8 cellular contexts compared by ENCODE assay signal in the genomic region with DNA sequence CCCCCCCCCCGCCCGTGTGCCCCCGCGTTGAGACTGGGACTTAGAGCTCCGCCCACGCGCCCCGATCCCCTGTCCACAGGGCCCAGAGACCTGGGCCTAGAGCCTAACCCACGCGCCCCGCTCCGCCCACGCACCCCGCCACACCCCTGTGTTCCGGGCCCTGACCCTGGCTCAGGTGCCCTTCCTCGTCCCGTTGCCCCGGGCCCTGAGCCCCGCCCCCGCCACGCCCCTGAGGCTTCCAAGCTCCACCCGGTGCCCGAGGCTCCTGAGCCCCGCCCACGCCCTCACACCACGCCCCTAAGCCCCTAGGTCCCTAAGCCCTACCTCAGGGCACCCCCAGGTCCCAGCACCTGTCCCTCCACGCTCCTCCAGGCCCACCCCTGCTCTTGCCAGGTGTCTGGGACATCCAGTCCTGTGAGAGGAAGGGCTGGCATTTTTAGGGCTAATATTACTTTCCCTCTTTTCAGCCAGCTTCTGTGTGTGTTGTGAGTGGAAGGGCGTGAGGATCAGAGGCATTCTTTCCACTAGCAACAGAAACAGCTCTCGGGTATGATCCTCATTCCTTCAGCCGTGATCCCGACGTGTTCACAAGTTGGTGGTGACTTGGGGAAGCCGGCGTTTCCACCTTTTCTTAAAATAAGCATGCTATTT. TPM values are rescaled to one million over a fixed set of nuclear protein-coding genes. Genes with fewer than 3 reads are reported as not detected.
DNase-seq lines count a peak whose midpoint lies in the region; ATAC-seq and TF ChIP-seq lines count a peak whose summit lies in the region.

No MANE protein-coding gene starts in this region.

- H3K4me3 ChIP-seq in A673 (ENCODE audit: low read depth, low read length, poor library complexity, severe bottlenecking) (peak overlapping the region; percentile 49), esophagus muscularis mucosa (peak overlapping the region; percentile 68 to 87 (median 75))

- peak overlapping the region; percentile 68 to 85 for H3K27ac Mint-ChIP-seq in natural killer cell
- H3K27ac Mint-ChIP-seq in stimulated activated naive CD8-positive, alpha-beta T cell treated with anti-CD3 and anti-CD28 coated beads, Interleukin-15, Interleukin-2, amounts not matched to agents 100 ng/mL and 50 ng/mL, for 24 hours = peak overlapping the region; percentile 63

- CTCF ChIA-PET in A673 (lab: Charles Lee) = no interaction called here

- H3K27ac ChIP-seq in A673 (ENCODE audit: low read depth, low read length, poor library complexity, severe bottlenecking) (no peak overlapping the region), esophagus muscularis mucosa (replicated peaks in 1 of 4) (peak overlapping the region; percentile 89 to 93 (median 92))

- H3K9me3 Mint-ChIP-seq in natural killer cell = no peaks in the 10 kb centered on the region
- H3K9me3 Mint-ChIP-seq in stimulated activated naive CD8-positive, alpha-beta T cell treated with anti-CD3 and anti-CD28 coated beads, Interleukin-15, Interleukin-2, amounts not matched to agents 100 ng/mL and 50 ng/mL, for 24 hours = no peaks in the 10 kb centered on the region

- H3K4me3 Mint-ChIP-seq in natural killer cell = peak overlapping the region; percentile 69
- H3K4me3 Mint-ChIP-seq in stimulated activated naive CD8-positive, alpha-beta T cell treated with anti-CD3 and anti-CD28 coated beads, Interleukin-15, Interleukin-2, amounts not matched to agents 100 ng/mL and 50 ng/mL, for 24 hours = peak overlapping the region; percentile 59

- H3K4me1 ChIP-seq in A673 (ENCODE audit: insufficient read depth, low read length, poor library complexity, severe bottlenecking) (peaks cover 4% of the 10 kb centered on the region), esophagus muscularis mucosa (peaks cover 15 to 33% (median 29%) of the 10 kb centered on the region in 4 donors)

- H3K27me3 Mint-ChIP-seq in natural killer cell (ENCODE audit: low read depth in 2 of 2) = peaks cover 0 to 7% of the 10 kb centered on the region in 2 donors
- H3K27me3 Mint-ChIP-seq in stimulated activated naive CD8-positive, alpha-beta T cell treated with anti-CD3 and anti-CD28 coated beads, Interleukin-15, Interleukin-2, amounts not matched to agents 100 ng/mL and 50 ng/mL, for 24 hours = peaks cover 13% of the 10 kb centered on the region

- DNase-seq in A673 (ENCODE audit: low spot score) = peak; percentile 75
- peak; percentile 27 for DNase-seq in NK-92 treated with Interleukin-12 subunit alpha and Interleukin-12 subunit beta, amount 100 ng/mL, for 24 hours (lab: John Stamatoyannopoulos, UW)
- peak; percentile 86 for DNase-seq in activated T-cell treated with anti-CD3 and anti-CD28 coated beads for 1 hour (ENCODE audit: low read depth)
- peak; percentile 94 for DNase-seq in esophagus muscularis mucosa (ENCODE audit: extremely low spot score)
- peak; percentile 67 for DNase-seq in natural killer cell

- TF ChIP-seq CTCF in A673 (conservative IDR thresholded peaks at IDR 0.05; ENCODE audit: low read depth, low read length) (no peak), esophagus muscularis mucosa (IDR thresholded peaks at IDR 0.05) (no peak), natural killer cell (IDR thresholded peaks at IDR 0.05) (no peak)

- H3K4me1 Mint-ChIP-seq in natural killer cell = peaks cover 6 to 21% of the 10 kb centered on the region in 2 donors
- H3K4me1 Mint-ChIP-seq in stimulated activated naive CD8-positive, alpha-beta T cell treated with anti-CD3 and anti-CD28 coated beads, Interleukin-15, Interleukin-2, amounts not matched to agents 100 ng/mL and 50 ng/mL, for 24 hours (ENCODE audit: low read depth) = peaks cover 55% of the 10 kb centered on the region

- WGBS in esophagus muscularis mucosa = 8% methylated on average over 9 of the region's 34 CpGs

- no peak for TF ChIP-seq POLR2A in esophagus muscularis mucosa (IDR thresholded peaks at IDR 0.05; ENCODE audit: low read depth)

- peak; percentile 74 for ATAC-seq in GM18867 (IDR thresholded peaks at IDR 0.05; ENCODE audit: unreplicated experiment)
- ATAC-seq in HG03097 (IDR thresholded peaks at IDR 0.05; ENCODE audit: low FRiP score, unreplicated experiment) = peak; percentile 57
- ATAC-seq in natural killer cell = peak; percentile 72 to 79 (median 76)

- H3K9me3 ChIP-seq in A673 (ENCODE audit: low read depth, low read length, poor library complexity, severe bottlenecking) (no peaks in the 10 kb centered on the region), esophagus muscularis mucosa (no peaks in the 10 kb centered on the region)

- H3K36me3 Mint-ChIP-seq in natural killer cell = no peaks in the 10 kb centered on the region
- H3K36me3 Mint-ChIP-seq in stimulated activated naive CD8-positive, alpha-beta T cell treated with anti-CD3 and anti-CD28 coated beads, Interleukin-15, Interleukin-2, amounts not matched to agents 100 ng/mL and 50 ng/mL, for 24 hours (ENCODE audit: low read depth) = no peaks in the 10 kb centered on the region

- POLR2A ChIA-PET in A673 (lab: Charles Lee; ENCODE audit: low non-redundant PET) = interaction anchor here (0.6 kb wide), 1 partner anchor 409 kb away, joined by 6 read pairs; no protein-coding TSS in a partner anchor

- H3K36me3 ChIP-seq in A673 (ENCODE audit: insufficient read depth, low read length, poor library complexity, severe bottlenecking) (no peaks in the 10 kb centered on the region), esophagus muscularis mucosa (no peaks in the 10 kb centered on the region)

- intact Hi-C loops in A673 (cut with micrococcal nuclease; ENCODE audit: unreplicated experiment) = no loop called here
- intact Hi-C loops in esophagus muscularis mucosa (cut with DNase I) = no loop called here
- intact Hi-C loops in natural killer cell (cut with micrococcal nuclease) = no loop called here

- H3K27me3 ChIP-seq in A673 (replicated peaks; ENCODE audit: insufficient read depth, low read depth, low read length, poor library complexity) = no peaks in the 10 kb centered on the region
- no peaks in the 10 kb centered on the region for H3K27me3 ChIP-seq in esophagus muscularis mucosa

- no peak for TF ChIP-seq EP300 in esophagus muscularis mucosa (IDR thresholded peaks at IDR 0.05)

- no TSS peak for BruUV-seq in A673 (replicated peaks; lab: Mats Ljungman, UMichigan)

RNA-seq across cellular contexts. Expression of gene GPR157, which starts 0.6 kb away (rescaled TPM):
- total RNA-seq in A673 (2021) (0.34 and 0.87 TPM in 2 replicates), esophagus muscularis mucosa (1 to 10 TPM; 2.5 to 8.4 (median 3.8) TPM), natural killer cell (1 to 10 TPM in 2 of 3 donors, under 1 TPM in 1; 1.00 to 1.2 (median 1.1) TPM)

Comparison
In these comparisons a context has a peak if more than half of its experiments do, and no peak if none do; other contexts are left out.
1. DNase-seq: peak in every context shown above with its lines; median percentile 94 in esophagus muscularis mucosa; 86 in activated T-cell treated with anti-CD3 and anti-CD28 coated beads for 1 hour; 75 in A673; 67 in natural killer cell; 27 in NK-92 treated with Interleukin-12 subunit alpha and Interleukin-12 subunit beta, amount 100 ng/mL, for 24 hours.